19 cellular contexts compared by ENCODE assay signal in genomic region chr2:241003369-241003768, GRCh38. TPM values are rescaled to one million over a fixed set of nuclear protein-coding genes. Genes with fewer than 3 reads are reported as not detected.
DNase-seq lines count a peak whose midpoint lies in the region; ATAC-seq and TF ChIP-seq lines count a peak whose summit lies in the region.
"Had no signal": no experiment of that assay in that cellular context is flagged by ENCODE, and none has a peak within 500 bp of the region (broad histone marks: within the 10 kb centered on the region; RNA-seq: fewer than 3 reads in every experiment).

No MANE protein-coding gene starts in this region.

- peaks cover 0 to 20% (median 6%) of the 10 kb centered on the region in 9 donors for H3K4me1 ChIP-seq in heart right ventricle
- H3K4me1 ChIP-seq in thoracic aorta (ENCODE audit: control insufficient read depth in 1 of 2, low read depth in 2 of 2): peaks cover 7 to 32% of the 10 kb centered on the region in 2 donors
- H3K4me1 ChIP-seq: Caco-2 had no signal

- H3K9me3 Mint-ChIP-seq in activated T-helper 2 cell treated with anti-CD3 and anti-CD28 coated beads, Interferon-gamma antibody, Interleukin-2, Interleukin-4, amounts not matched to agents 10 μg/mL and 5 μg/mL and 100 μg/mL, durations not matched to agents 14 hours and 24 hours and 36 hours: peaks cover 22% of the 10 kb centered on the region

- peaks cover 5% of the 10 kb centered on the region for H3K4me1 Mint-ChIP-seq in activated T-helper 2 cell treated with anti-CD3 and anti-CD28 coated beads, Interferon-gamma antibody, Interleukin-2, Interleukin-4, amounts not matched to agents 10 μg/mL and 5 μg/mL and 100 μg/mL, durations not matched to agents 14 hours and 24 hours and 36 hours (ENCODE audit: low read depth)

- WGBS in heart right ventricle, 2 donors: 92 to 97% methylated on average over 2 of the region's 2 CpGs

- H3K4me3 Mint-ChIP-seq in activated T-helper 2 cell treated with anti-CD3 and anti-CD28 coated beads, Interferon-gamma antibody, Interleukin-2, Interleukin-4, amounts not matched to agents 10 μg/mL and 5 μg/mL and 100 μg/mL, durations not matched to agents 14 hours and 24 hours and 36 hours (ENCODE audit: low read depth): no peak overlapping the region
- H3K4me3 Mint-ChIP-seq: B cell, HFFc6 had no signal

- DNase-seq in cardiac septum (ENCODE audit: low spot score): peak; percentile 47
- no peak for DNase-seq in heart right ventricle
- DNase-seq in activated T-helper 2 cell treated with anti-CD3 and anti-CD28 coated beads, Interferon-gamma antibody, Interleukin-2, Interleukin-4, amounts not matched to agents 10 μg/mL and 5 μg/mL and 100 μg/mL, durations not matched to agents 14 hours and 24 hours and 36 hours (ENCODE audit: low spot score): peak; percentile 2
- peak; percentile 62 for DNase-seq in mesenteric fat pad (ENCODE audit: low spot score)
- DNase-seq in thoracic aorta (ENCODE audit: low spot score): no peak
- DNase-seq: Caco-2; CD4-positive, CD25-positive, alpha-beta regulatory T cell; DMS53; HFFc6; KG1; NCI-H1048; NCI-H1436 treated with DMSO at 0.1 percent for 48 hours; NCI-H2081; NCI-H524; Right ventricle myocardium superior had no signal

- no peaks in the 10 kb centered on the region for H3K36me3 Mint-ChIP-seq in activated T-helper 2 cell treated with anti-CD3 and anti-CD28 coated beads, Interferon-gamma antibody, Interleukin-2, Interleukin-4, amounts not matched to agents 10 μg/mL and 5 μg/mL and 100 μg/mL, durations not matched to agents 14 hours and 24 hours and 36 hours (ENCODE audit: low read depth)
- H3K36me3 Mint-ChIP-seq: CD4-positive, CD25-positive, alpha-beta regulatory T cell had no signal

- H3K36me3 ChIP-seq in heart right ventricle: peaks cover 0 to 20% (median 0%) of the 10 kb centered on the region in 9 donors
- peaks cover 14% of the 10 kb centered on the region for H3K36me3 ChIP-seq in thoracic aorta

- H3K27me3 Mint-ChIP-seq in activated T-helper 2 cell treated with anti-CD3 and anti-CD28 coated beads, Interferon-gamma antibody, Interleukin-2, Interleukin-4, amounts not matched to agents 10 μg/mL and 5 μg/mL and 100 μg/mL, durations not matched to agents 14 hours and 24 hours and 36 hours (ENCODE audit: low read depth): peaks cover 28% of the 10 kb centered on the region

- H3K27me3 ChIP-seq in heart right ventricle (peaks cover 0 to 5% (median 0%) of the 10 kb centered on the region in 7 donors), thoracic aorta (replicated peaks; ENCODE audit: insufficient read depth) (no peaks in the 10 kb centered on the region)

- no peak overlapping the region for H3K27ac Mint-ChIP-seq in activated T-helper 2 cell treated with anti-CD3 and anti-CD28 coated beads, Interferon-gamma antibody, Interleukin-2, Interleukin-4, amounts not matched to agents 10 μg/mL and 5 μg/mL and 100 μg/mL, durations not matched to agents 14 hours and 24 hours and 36 hours
- H3K27ac Mint-ChIP-seq: B cell; CD4-positive, CD25-positive, alpha-beta regulatory T cell; HFFc6 had no signal

- peaks cover 0 to 37% (median 27%) of the 10 kb centered on the region in 11 donors for H3K9me3 ChIP-seq in heart right ventricle
- peaks cover 18% of the 10 kb centered on the region for H3K9me3 ChIP-seq in thoracic aorta

- TF ChIP-seq CTCF in heart right ventricle (IDR thresholded peaks at IDR 0.05): no peak
- no peak for TF ChIP-seq CTCF in thoracic aorta (IDR thresholded peaks at IDR 0.05)

- H3K4me3 ChIP-seq in heart right ventricle: no peak overlapping the region
- H3K4me3 ChIP-seq in thoracic aorta: peak overlapping the region; percentile 2

- intact Hi-C loops in cardiac septum (cut with DNase I): no loop called here
- intact Hi-C loops in heart right ventricle (cut with DNase I): no loop called here
- intact Hi-C loops in activated T-helper 2 cell treated with anti-CD3 and anti-CD28 coated beads, Interferon-gamma antibody, Interleukin-2, Interleukin-4, amounts not matched to agents 10 μg/mL and 5 μg/mL and 100 μg/mL, durations not matched to agents 14 hours and 24 hours and 36 hours (cut with micrococcal nuclease): no loop called here

- H3K27ac ChIP-seq in heart right ventricle (no peak overlapping the region), thoracic aorta (no peak overlapping the region)

- no peak for ATAC-seq in heart right ventricle
- ATAC-seq in thoracic aorta (ENCODE audit: insufficient number of reproducible peaks, low FRiP score, low read depth): no peak
- ATAC-seq in GM21447 (IDR thresholded peaks at IDR 0.05; ENCODE audit: unreplicated experiment): no peak
- ATAC-seq in GM19023 (IDR thresholded peaks at IDR 0.05; ENCODE audit: unreplicated experiment): no peak
- ATAC-seq: Panc1 had no signal

RNA-seq across cellular contexts. Expression of gene SNED1, which starts 5.0 kb away (rescaled TPM):
- total RNA-seq in cardiac septum (9.7 TPM), heart right ventricle (10 to 100 TPM in 1 of 10 donors, 1 to 10 TPM in 9; 3.9 to 12.7 (median 6.3) TPM), mesenteric fat pad (58.0 TPM), thoracic aorta (100 to 1,000 TPM; 133 to 206 TPM)
- 1 to 10 TPM; 4.2 to 6.9 TPM for polyA plus RNA-seq in heart right ventricle
- 1.5 and 1.7 TPM in 2 replicates for total RNA-seq in activated T-helper 2 cell treated with anti-CD3 and anti-CD28 coated beads, Interferon-gamma antibody, Interleukin-2, Interleukin-4, amounts not matched to agents 10 μg/mL and 5 μg/mL and 100 μg/mL, durations not matched to agents 14 hours and 24 hours and 36 hours
- total RNA-seq: Caco-2 had no signal

Comparison
In these comparisons a context has a peak if more than half of its experiments do, and no peak if none do; other contexts are left out.
1. DNase-seq: peak in cardiac septum (single experiment), activated T-helper 2 cell treated with anti-CD3 and anti-CD28 coated beads, Interferon-gamma antibody, Interleukin-2, Interleukin-4, amounts not matched to agents 10 μg/mL and 5 μg/mL and 100 μg/mL, durations not matched to agents 14 hours and 24 hours and 36 hours (single experiment) and mesenteric fat pad (single experiment); none in heart right ventricle (0 of 2) and thoracic aorta (single experiment).